Comparison of ENCODE assay signal across 18 cellular contexts in genomic region chr2:234211797-234212196, GRCh38.
DNase-seq lines count a peak whose midpoint lies in the region; ATAC-seq and TF ChIP-seq lines count a peak whose summit lies in the region.
"Had no signal": no experiment of that assay in that cellular context is flagged by ENCODE, and none has a peak within 500 bp of the region (broad histone marks: within the 10 kb centered on the region; RNA-seq: fewer than 3 reads in every experiment).

No MANE protein-coding gene starts in this region.

- H4K20me1 ChIP-seq in BLaER1: no peaks in the 10 kb centered on the region

- TF ChIP-seq CTCF in Panc1 (IDR thresholded peaks at IDR 0.05): no peak

- ATAC-seq in Panc1: no peak
- ATAC-seq in central memory CD8-positive, alpha-beta T cell (replicated peaks; ENCODE audit: extremely low read depth, poor library complexity, severe bottlenecking): no peak
- peak; percentile 40 for ATAC-seq in left lobe of liver
- ATAC-seq in GM18511 (IDR thresholded peaks at IDR 0.05; ENCODE audit: unreplicated experiment): no peak
- no peak for ATAC-seq in GM19023 (IDR thresholded peaks at IDR 0.05; ENCODE audit: unreplicated experiment)
- ATAC-seq: effector memory CD8-positive, alpha-beta T cell had no signal

- H3K27me3 ChIP-seq in BLaER1: no peaks in the 10 kb centered on the region
- H3K27me3 ChIP-seq in Panc1 (ENCODE audit: control insufficient read depth, insufficient read depth, low read length): no peaks in the 10 kb centered on the region
- H3K27me3 ChIP-seq: pancreas had no signal

- DNase-seq in Panc1 (ENCODE audit: low read depth, low spot score) (no peak), left lobe of liver (ENCODE audit: low spot score) (no peak), 8988T (no peak), kidney glomerular epithelial cell (lab: John Stamatoyannopoulos, UW) (no peak)
- DNase-seq in central memory CD8-positive, alpha-beta T cell (ENCODE audit: low spot score in 2 of 2): no peak
- DNase-seq: activated CD4-positive, alpha-beta T cell treated with anti-CD3 and anti-CD28 coated beads for 48 hours; activated effector memory CD4-positive, alpha-beta T cell treated with anti-CD3 and anti-CD28 coated beads, Interleukin-2, amount 50 U/mL, for 16 hours; CD4-positive, CD25-positive, alpha-beta regulatory T cell; effector memory CD8-positive, alpha-beta T cell; naive B cell; NCI-H1436 treated with DMSO at 0.1 percent for 48 hours; NCI-H2171 treated with DMSO at 0.1 percent for 48 hours; pancreas had no signal

- peak overlapping the region; percentile 54 for H3K27ac Mint-ChIP-seq in central memory CD8-positive, alpha-beta T cell (ENCODE audit: low read depth)

- H3K4me3 Mint-ChIP-seq in central memory CD8-positive, alpha-beta T cell: no peak overlapping the region
- H3K4me3 Mint-ChIP-seq: CD4-positive, CD25-positive, alpha-beta regulatory T cell; effector memory CD8-positive, alpha-beta T cell; naive B cell had no signal

- in situ Hi-C loops in Panc1 (cut with HindIII; ENCODE audit: low pct_unique_long_range_greater_than_20kb, low sequenced_read_pairs): no loop called here

- no peaks in the 10 kb centered on the region for H3K27me3 Mint-ChIP-seq in central memory CD8-positive, alpha-beta T cell

- H3K4me1 ChIP-seq in BLaER1 (peaks cover 51% of the 10 kb centered on the region), Panc1 (ENCODE audit: control insufficient read depth, insufficient read depth, low read length) (no peaks in the 10 kb centered on the region)

- no TSS peak for BruUV-seq in Panc1 (replicated peaks; lab: Mats Ljungman, UMichigan)

- H3K4me2 ChIP-seq in BLaER1: peak overlapping the region; percentile 88

- no peaks in the 10 kb centered on the region for H3K36me3 Mint-ChIP-seq in central memory CD8-positive, alpha-beta T cell (ENCODE audit: insufficient read depth)
- H3K36me3 Mint-ChIP-seq: naive B cell had no signal

- intact Hi-C loops in Panc1 (cut with micrococcal nuclease; ENCODE audit: unreplicated experiment): no loop called here

- H3K4me3 ChIP-seq in BLaER1 (peak overlapping the region; percentile 58), Panc1 (ENCODE audit: low read depth in 2 of 2, low read length in 2 of 2) (no peak overlapping the region)
- H3K4me3 ChIP-seq: pancreas, skin epidermis had no signal

- H3K9me3 ChIP-seq in BLaER1: peaks cover 27% of the 10 kb centered on the region
- H3K9me3 ChIP-seq in Panc1 (ENCODE audit: control insufficient read depth, insufficient read depth, low read depth, low read length): peaks cover 6% of the 10 kb centered on the region; the same call in 1 of the 2 replicates
- H3K9me3 ChIP-seq: pancreas had no signal

- no peak overlapping the region for H3K9ac ChIP-seq in BLaER1

- H3K36me3 ChIP-seq in BLaER1 (no peaks in the 10 kb centered on the region), Panc1 (ENCODE audit: control insufficient read depth, insufficient read depth, low read length) (no peaks in the 10 kb centered on the region)
- H3K36me3 ChIP-seq: pancreas had no signal

- no peaks in the 10 kb centered on the region for H3K9me3 Mint-ChIP-seq in central memory CD8-positive, alpha-beta T cell
- H3K9me3 Mint-ChIP-seq: effector memory CD8-positive, alpha-beta T cell had no signal

- POLR2A ChIA-PET in Panc1 (lab: Charles Lee): no interaction called here

- H3K27ac ChIP-seq in BLaER1 (peak overlapping the region; percentile 59; the same call in 1 of the 2 replicates), Panc1 (ENCODE audit: low read length) (peak overlapping the region; percentile 55)
- H3K27ac ChIP-seq: pancreas, RWPE1, skin epidermis had no signal

- CTCF ChIA-PET in Panc1 (lab: Charles Lee): no interaction called here

- H3K4me1 Mint-ChIP-seq in central memory CD8-positive, alpha-beta T cell: peaks cover 18% of the 10 kb centered on the region
